ENCODE assay signal across 1 cellular context in genomic region chr1:213783898-213784297, GRCh38.
TF ChIP-seq lines count a peak whose summit lies in the region.

No MANE protein-coding gene starts in this region.

TF ChIP-seq in WTC11, 78 proteins besides CTCF, POLR2A, EP300 and RAD21 (continued from another document):
- TF ChIP-seq ZNF512 (CRISPR knock-in tag; IDR thresholded peaks at IDR 0.05; ENCODE audit: borderline replicate concordance) (no peak), ELF4 (CRISPR knock-in tag; IDR thresholded peaks at IDR 0.05; ENCODE audit: low read depth) (no peak), JUN (CRISPR knock-in tag; IDR thresholded peaks at IDR 0.05) (no peak)
TF ChIP-seq in WTC11: peak in this region for 0.
